18 cellular contexts compared by ENCODE assay signal in genomic region chr19:40335855-40336700, GRCh38. TPM values are rescaled to one million over a fixed set of nuclear protein-coding genes. Genes with fewer than 3 reads are reported as not detected.
A peak's percentile ranks its signal among the peaks of the same experiment; 100 is the strongest.
DNase-seq lines count a peak whose midpoint lies in the region; ATAC-seq, FAIRE-seq and TF ChIP-seq lines count a peak whose summit lies in the region.
"Had no signal": no experiment of that assay in that cellular context is flagged by ENCODE, and none has a peak within 500 bp of the region (broad histone marks: within the 10 kb centered on the region; RNA-seq: fewer than 3 reads in every experiment).

No MANE protein-coding gene starts in this region.

- no peaks in the 10 kb centered on the region for H3K9me3 ChIP-seq in K562 (replicated peaks; ENCODE audit: control insufficient read depth, insufficient read depth, low read depth, low read length)
- no peaks in the 10 kb centered on the region for H3K9me3 ChIP-seq in osteoblast (ENCODE audit: low read depth, low read length)
- H3K9me3 ChIP-seq: SK-N-SH had no signal

- CTCF ChIA-PET in K562 (lab: Yijun Ruan, JAX; ENCODE audit: low intra/inter-chr PET ratio) = no interaction called here

- peak overlapping the region in 1 of 2 experiments; percentile 62; a peak in 2 of 4 replicates for H3K9ac ChIP-seq in K562 (ENCODE audit: insufficient read depth in 1 of 2, low read depth in 2 of 2, low read length in 2 of 2)
- H3K9ac ChIP-seq: SK-N-SH had no signal

- no peak for TF ChIP-seq EP300 in K562 (IDR thresholded peaks at IDR 0.05; ENCODE audit: low read length)

- intact Hi-C loops in K562 (cut with micrococcal nuclease) = no loop called here

- H3K9me1 ChIP-seq in K562 (ENCODE audit: control insufficient read depth, insufficient read depth, low read length) = peaks cover 3% of the 10 kb centered on the region

- H3K27me3 ChIP-seq in K562 (ENCODE audit: control insufficient read depth in 2 of 2, insufficient read depth in 2 of 2, low read length in 2 of 2) = no peaks in the 10 kb centered on the region
- no peaks in the 10 kb centered on the region for H3K27me3 ChIP-seq in osteoblast (ENCODE audit: insufficient read depth, low read length)

- no peak for FAIRE-seq in K562 (lab: Jason Lieb, UNC)

- 94% methylated on average over 16 of the region's 16 CpGs for WGBS in K562 (ENCODE audit: insufficient coverage, low coverage, missing lambda C conversion rate)

- H3K4me2 ChIP-seq in K562 (ENCODE audit: insufficient read depth, low read length) (no peak overlapping the region), osteoblast (ENCODE audit: insufficient read depth, low read length) (no peak overlapping the region)
- H3K4me2 ChIP-seq: SK-N-SH had no signal

- TF ChIP-seq POLR2A in K562 (conservative IDR thresholded peaks at IDR 0.05) = no peak

- BruUV-seq in K562 (replicated peaks; lab: Mats Ljungman, UMichigan) = no TSS peak

- DNase-seq in Daoy (ENCODE audit: low read depth) (peak; percentile 55), RPMI7951 (ENCODE audit: low read depth) (peak; percentile 67), K562 (ENCODE audit: extremely low read depth in 1 of 4, low spot score in 3 of 4) (no peak), osteoblast (ENCODE audit: insufficient read length, low spot score, missing footprints) (peak; percentile 75)
- no peak for DNase-seq in activated CD4-positive, CD25-positive, alpha-beta regulatory T cell (lab: John Stamatoyannopoulos, UW)
- DNase-seq: AML-193; CD4-positive, alpha-beta T cell; DMS79 treated with DMSO at 0.1 percent for 48 hours; GF-D8; IMR-90; NCI-H446; PC-3; SK-N-SH had no signal

- H3K79me2 ChIP-seq in K562 (ENCODE audit: control insufficient read depth, insufficient read depth, low read length) = peaks cover 12% of the 10 kb centered on the region
- peaks cover 16% of the 10 kb centered on the region for H3K79me2 ChIP-seq in osteoblast (ENCODE audit: insufficient read depth, low read length)

- TF ChIP-seq RAD21 in K562 (CRISPR knock-in tag; conservative IDR thresholded peaks at IDR 0.05 in 1 of 2, IDR thresholded peaks at IDR 0.05 in 1 of 2) = no peak

- POLR2A ChIA-PET in K562 (lab: Yijun Ruan, JAX) = interaction anchor here (0.8 to 1.9 kb wide), 4 partner anchors 12 to 188 kb away, joined by 3 to 5 read pairs (median 3); partner anchors contain the start of genes C19orf47 and PLD3

- ATAC-seq in K562 = no peak
- ATAC-seq in HG03571 (IDR thresholded peaks at IDR 0.05; ENCODE audit: unreplicated experiment) = no peak
- ATAC-seq in GM18867 (IDR thresholded peaks at IDR 0.05; ENCODE audit: unreplicated experiment) = no peak
- no peak for ATAC-seq in HG03469 (IDR thresholded peaks at IDR 0.05; ENCODE audit: unreplicated experiment)
- ATAC-seq: PC-3, Right ventricle myocardium inferior had no signal

- no peaks in the 10 kb centered on the region; the same call in 1 of the 2 replicates for H4K20me1 ChIP-seq in K562 (replicated peaks; ENCODE audit: control insufficient read depth, insufficient read depth, low read length)
- no peaks in the 10 kb centered on the region for H4K20me1 ChIP-seq in osteoblast (ENCODE audit: insufficient read depth, low read length)

- in situ Hi-C loops in K562 (cut with MboI) = no loop called here

- TF ChIP-seq CTCF in K562 (IDR thresholded peaks at IDR 0.05 in 2 of 3, conservative IDR thresholded peaks at IDR 0.05 in 1 of 3; ENCODE audit: insufficient read depth in 2 of 3, low read depth in 1 of 3, low read length in 3 of 3) = no peak
- no peak for TF ChIP-seq CTCF in osteoblast (IDR thresholded peaks at IDR 0.05; ENCODE audit: extremely low read depth, low read depth, low read length)

- H3K4me3 ChIP-seq in K562 = no peak overlapping the region
- H3K4me3 ChIP-seq in osteoblast (ENCODE audit: insufficient read depth, low read length) = no peak overlapping the region

- H3K27ac ChIP-seq in K562 (ENCODE audit: extremely low read depth, low read depth, low read length) (no peak overlapping the region), osteoblast (ENCODE audit: low read depth, low read length) (no peak overlapping the region)

- H3K4me1 ChIP-seq in K562 (replicated peaks in 1 of 2; ENCODE audit: control insufficient read depth in 2 of 2, insufficient read depth in 2 of 2, low read length in 2 of 2) (peaks cover 0 to 8% of the 10 kb centered on the region in 2 experiments; a peak in 2 of 5 replicates), osteoblast (ENCODE audit: insufficient read depth, low read length) (no peaks in the 10 kb centered on the region)

- H2AFZ ChIP-seq in K562 (ENCODE audit: low read depth, low read length) = no peak overlapping the region
- no peak overlapping the region for H2AFZ ChIP-seq in osteoblast (ENCODE audit: low read length)

- H3K36me3 ChIP-seq in K562 (ENCODE audit: control insufficient read depth, insufficient read depth, low read length) (peaks cover 64% of the 10 kb centered on the region; the same call in 2 of the 3 replicates), osteoblast (ENCODE audit: insufficient read depth, low read length) (peaks cover 20% of the 10 kb centered on the region)

RNA-seq across cellular contexts. Expression of gene C19orf47, which starts 12.1 kb away (rescaled TPM):
- 5.7 and 22.4 TPM in 2 replicates for total RNA-seq in Daoy (2014; rRNA removed; shearing (Covaris generic))
- total RNA-seq in RPMI7951 (2014; rRNA removed; shearing (Covaris generic)) = 7.2 and 8.9 TPM in 2 replicates
- 54.6 and 104 TPM in 2 replicates for total RNA-seq in K562 (2011; cell fraction: chromatin; rRNA removed; ENCODE audit: low replicate concordance)
- total RNA-seq in K562 (2011; cell fraction: nucleolus; rRNA removed) = 38.6 and 39.2 TPM in 2 replicates
- 46.7 and 47.2 TPM in 2 replicates for total RNA-seq in K562 (2011; cell fraction: nucleoplasm; rRNA removed)
- total RNA-seq in K562 (2014; rRNA removed) = 15.8 and 18.7 TPM in 2 replicates
- 3.3 and 4.0 TPM in 2 replicates for total RNA-seq in K562 (2014; rRNA removed; fragmentation: Illumina TruSeq; extraction: Trizol)
- total RNA-seq in K562 (2015; rRNA removed; fragmentation: Illumina TruSeq; extraction: Trizol) = 9.6 and 11.0 TPM in 2 replicates
- 26.1 and 27.3 TPM in 2 replicates for total RNA-seq in K562 (2021)
- polyA plus RNA-seq in K562 (2011; rRNA removed) = 21.6 and 24.9 TPM in 2 replicates
- 20.1 and 41.9 TPM in 2 replicates for polyA plus RNA-seq in K562 (2011; cell fraction: cytosol; rRNA removed)
- polyA plus RNA-seq in K562 (2011; cell fraction: nucleus; rRNA removed) = 26.9 and 32.6 TPM in 2 replicates
- polyA plus RNA-seq in K562 (2012) = 14.8 and 15.2 TPM in 2 replicates
- polyA plus RNA-seq in K562 (2014; fragmentation: Illumina TruSeq; extraction: Trizol) = 15.2 and 18.3 TPM in 2 replicates
- under 1 TPM; 0.08 to 0.66 TPM for polyA plus RNA-seq in K562 (2014; fragmentation: Nextera tagmentation; extraction: Ambion mirVana)
- polyA plus RNA-seq in K562 (2014; rRNA removed) = 14.7 and 20.5 TPM in 2 replicates
- 25.2 and 45.6 TPM in 2 replicates for polyA minus RNA-seq in K562 (2011; rRNA and poly(A)+ RNA removed)
- 13.1 and 23.2 TPM in 2 replicates for polyA minus RNA-seq in K562 (2011; cell fraction: cytosol; rRNA and poly(A)+ RNA removed)
- polyA minus RNA-seq in K562 (2011; cell fraction: nucleus; rRNA and poly(A)+ RNA removed) = 12.1 and 14.4 TPM in 2 replicates
- 3.6 and 7.7 TPM in 2 replicates for total RNA-seq in osteoblast

RNA-seq across cellular contexts. Expression of gene PLD3, which starts 12.4 kb away (rescaled TPM):
- 118 and 121 TPM in 2 replicates for total RNA-seq in Daoy (2014; rRNA removed; shearing (Covaris generic))
- 179 and 262 TPM in 2 replicates for total RNA-seq in RPMI7951 (2014; rRNA removed; shearing (Covaris generic))
- total RNA-seq in K562 (2011; cell fraction: chromatin; rRNA removed; ENCODE audit: low replicate concordance) = 107 and 382 TPM in 2 replicates
- total RNA-seq in K562 (2011; cell fraction: nucleolus; rRNA removed) = 428 and 489 TPM in 2 replicates
- 273 and 275 TPM in 2 replicates for total RNA-seq in K562 (2011; cell fraction: nucleoplasm; rRNA removed)
- total RNA-seq in K562 (2014; rRNA removed) (112 and 167 TPM in 2 replicates), K562 (2014; rRNA removed; fragmentation: Illumina TruSeq; extraction: Trizol) (25.6 and 32.7 TPM in 2 replicates), K562 (2015; rRNA removed; fragmentation: Illumina TruSeq; extraction: Trizol) (63.5 and 72.9 TPM in 2 replicates), K562 (2021) (121 and 128 TPM in 2 replicates), osteoblast (136 and 239 TPM in 2 replicates)
- polyA plus RNA-seq in K562 (2011; rRNA removed) (72.7 and 167 TPM in 2 replicates), K562 (2014; fragmentation: Illumina TruSeq; extraction: Trizol) (79.3 and 129 TPM in 2 replicates), K562 (2014; fragmentation: Nextera tagmentation; extraction: Ambion mirVana) (1 to 10 TPM; 2.3 to 5.8 TPM), K562 (2014; rRNA removed) (81.6 and 91.2 TPM in 2 replicates)
- 103 and 259 TPM in 2 replicates for polyA plus RNA-seq in K562 (2011; cell fraction: cytosol; rRNA removed)
- polyA plus RNA-seq in K562 (2011; cell fraction: nucleus; rRNA removed) = 92.2 and 141 TPM in 2 replicates
- 172 and 394 TPM in 2 replicates for polyA plus RNA-seq in K562 (2012)
- polyA minus RNA-seq in K562 (2011; rRNA and poly(A)+ RNA removed) = 36.8 and 45.4 TPM in 2 replicates
- 168 and 196 TPM in 2 replicates for polyA minus RNA-seq in K562 (2011; cell fraction: cytosol; rRNA and poly(A)+ RNA removed)
- polyA minus RNA-seq in K562 (2011; cell fraction: nucleus; rRNA and poly(A)+ RNA removed) = 38.8 and 46.8 TPM in 2 replicates

RNA-seq across cellular contexts. Expression of gene AKT2, which starts 50.9 kb away (rescaled TPM):
- 83.6 and 84.5 TPM in 2 replicates for total RNA-seq in Daoy (2014; rRNA removed; shearing (Covaris generic))
- total RNA-seq in RPMI7951 (2014; rRNA removed; shearing (Covaris generic)) = 53.5 and 65.1 TPM in 2 replicates
- 290 and 653 TPM in 2 replicates for total RNA-seq in K562 (2011; cell fraction: chromatin; rRNA removed; ENCODE audit: low replicate concordance)
- total RNA-seq in K562 (2011; cell fraction: nucleolus; rRNA removed) = 340 and 358 TPM in 2 replicates
- total RNA-seq in K562 (2011; cell fraction: nucleoplasm; rRNA removed) = 338 and 343 TPM in 2 replicates
- total RNA-seq in K562 (2014; rRNA removed) = 61.1 and 83.7 TPM in 2 replicates
- total RNA-seq in K562 (2014; rRNA removed; fragmentation: Illumina TruSeq; extraction: Trizol) = 44.7 and 55.7 TPM in 2 replicates
- total RNA-seq in K562 (2015; rRNA removed; fragmentation: Illumina TruSeq; extraction: Trizol) = 67.4 and 67.7 TPM in 2 replicates
- total RNA-seq in K562 (2021) = 120 and 127 TPM in 2 replicates
- 90.8 and 133 TPM in 2 replicates for polyA plus RNA-seq in K562 (2011; rRNA removed)
- polyA plus RNA-seq in K562 (2011; cell fraction: cytosol; rRNA removed) = 112 and 119 TPM in 2 replicates
- 493 and 545 TPM in 2 replicates for polyA plus RNA-seq in K562 (2011; cell fraction: nucleus; rRNA removed)
- polyA plus RNA-seq in K562 (2012) = 76.0 and 79.7 TPM in 2 replicates
- 108 and 132 TPM in 2 replicates for polyA plus RNA-seq in K562 (2014; fragmentation: Illumina TruSeq; extraction: Trizol)
- 1 to 10 TPM; 1.1 TPM for polyA plus RNA-seq in K562 (2014; fragmentation: Nextera tagmentation; extraction: Ambion mirVana)
- polyA plus RNA-seq in K562 (2014; rRNA removed) = 85.4 and 108 TPM in 2 replicates
- 47.0 and 54.6 TPM in 2 replicates for polyA minus RNA-seq in K562 (2011; rRNA and poly(A)+ RNA removed)
- 48.0 and 50.7 TPM in 2 replicates for polyA minus RNA-seq in K562 (2011; cell fraction: cytosol; rRNA and poly(A)+ RNA removed)
- polyA minus RNA-seq in K562 (2011; cell fraction: nucleus; rRNA and poly(A)+ RNA removed) = 66.6 and 101 TPM in 2 replicates
- total RNA-seq in osteoblast = 115 and 118 TPM in 2 replicates

RNA-seq across cellular contexts. Expression of gene HIPK4, which starts 53.9 kb away (rescaled TPM):
- under 0.01 TPM in 1 of 2 replicates, not detected in the other for total RNA-seq in Daoy (2014; rRNA removed; shearing (Covaris generic))
- under 0.01 TPM in 1 of 2 replicates, not detected in the other for total RNA-seq in RPMI7951 (2014; rRNA removed; shearing (Covaris generic))
- not detected in 2 replicates for total RNA-seq in K562 (2011; cell fraction: chromatin; rRNA removed; ENCODE audit: low replicate concordance)
- total RNA-seq in K562 (2011; cell fraction: nucleolus; rRNA removed) = 0.13 TPM in 1 of 2 replicates, not detected in the other
- 0.31 TPM in 1 of 2 replicates, not detected in the other for total RNA-seq in K562 (2011; cell fraction: nucleoplasm; rRNA removed)
- total RNA-seq in K562 (2014; rRNA removed) = 0.08 TPM in 1 of 2 replicates, not detected in the other
- total RNA-seq in K562 (2014; rRNA removed; fragmentation: Illumina TruSeq; extraction: Trizol) = not detected in 2 replicates
- not detected in 2 replicates for total RNA-seq in K562 (2015; rRNA removed; fragmentation: Illumina TruSeq; extraction: Trizol)
- total RNA-seq in K562 (2021) = 0.07 and 0.09 TPM in 2 replicates
- polyA plus RNA-seq in K562 (2011; rRNA removed) = 0.06 TPM in 1 of 2 replicates, not detected in the other
- 0.06 TPM in 2 replicates for polyA plus RNA-seq in K562 (2011; cell fraction: cytosol; rRNA removed)
- polyA plus RNA-seq in K562 (2011; cell fraction: nucleus; rRNA removed) = 0.10 TPM in 1 of 2 replicates, not detected in the other
- polyA plus RNA-seq in K562 (2012) = 0.08 and 0.10 TPM in 2 replicates
- polyA plus RNA-seq in K562 (2014; fragmentation: Illumina TruSeq; extraction: Trizol) = not detected in 2 replicates
- polyA plus RNA-seq in K562 (2014; fragmentation: Nextera tagmentation; extraction: Ambion mirVana) = not detected
- 0.05 TPM in 1 of 2 replicates, not detected in the other for polyA plus RNA-seq in K562 (2014; rRNA removed)
- polyA minus RNA-seq in K562 (2011; rRNA and poly(A)+ RNA removed) = not detected in 2 replicates
- polyA minus RNA-seq in K562 (2011; cell fraction: cytosol; rRNA and poly(A)+ RNA removed) = not detected in 2 replicates
- not detected in 2 replicates for polyA minus RNA-seq in K562 (2011; cell fraction: nucleus; rRNA and poly(A)+ RNA removed)
- total RNA-seq in osteoblast = 0.29 and 0.36 TPM in 2 replicates
- total RNA-seq: H4, PC-3, Right ventricle myocardium inferior had no signal

Comparison
In these comparisons a context has a peak if more than half of its experiments do, and no peak if none do; other contexts are left out.
1. DNase-seq: peak in Daoy (single experiment), RPMI7951 (single experiment) and osteoblast (single experiment); none in K562 (0 of 4) and activated CD4-positive, CD25-positive, alpha-beta regulatory T cell (0 of 4).